ENCODE assay signal across 17 cellular contexts in the genomic region with DNA sequence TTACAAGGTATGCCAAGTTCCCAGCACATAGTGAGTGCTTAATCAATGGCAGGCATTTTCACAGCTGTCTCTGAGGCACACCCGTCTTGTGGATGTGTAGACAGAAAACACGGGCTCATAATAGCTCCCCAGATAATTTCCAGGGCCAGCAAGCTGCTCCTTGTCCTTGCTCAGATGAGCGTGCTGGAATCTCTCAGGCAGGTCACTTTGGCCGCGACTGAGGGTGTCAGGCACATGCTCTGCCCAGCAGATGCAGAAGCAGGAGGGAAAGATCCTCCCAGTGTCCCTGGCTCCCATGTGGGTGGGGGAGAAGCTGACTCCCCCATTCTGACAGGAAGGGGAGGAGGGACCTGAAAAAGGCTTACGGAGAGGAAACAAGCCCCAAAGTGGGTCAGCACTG. TPM values are rescaled to one million over a fixed set of nuclear protein-coding genes. Genes with fewer than 3 reads are reported as not detected.
"Had no signal": no experiment of that assay in that cellular context is flagged by ENCODE, and none has a peak within 500 bp of the region (broad histone marks: within the 10 kb centered on the region; RNA-seq: fewer than 3 reads in every experiment).

No MANE protein-coding gene starts in this region.

- H3K9me3 Mint-ChIP-seq: activated T-helper 2 cell treated with anti-CD3 and anti-CD28 coated beads, Interferon-gamma antibody, Interleukin-2, Interleukin-4, amounts not matched to agents 10 μg/mL and 5 μg/mL and 100 μg/mL, durations not matched to agents 14 hours and 24 hours and 36 hours; naive B cell had no signal

- H3K9me3 ChIP-seq: adrenal gland, esophagus muscularis mucosa, left lung, neutrophil, right lobe of liver had no signal

- H3K4me1 Mint-ChIP-seq: naive B cell, T-helper 17 cell had no signal

- H3K27me3 ChIP-seq: adrenal gland, left lung, right lobe of liver had no signal

- DNase-seq: activated CD4-positive, alpha-beta T cell treated with anti-CD3 and anti-CD28 coated beads, Interleukin-2, amount 50 U/mL, for 1 hour; activated CD4-positive, CD25-positive, alpha-beta regulatory T cell; activated naive CD4-positive, alpha-beta T cell treated with anti-CD3 and anti-CD28 coated beads, Interleukin-2, amount 50 U/mL, for 16 hours; adrenal gland; brain microvascular endothelial cell; foreskin fibroblast; left lung; naive B cell; posterior cingulate gyrus; right lobe of liver; stimulated activated CD4-positive, alpha-beta T cell treated with anti-CD3 and anti-CD28 coated beads, Interleukin-12 subunit alpha, Interleukin-12 subunit beta, amount 100 ng/mL, for 4 hours; stimulated activated naive CD4-positive, alpha-beta T cell treated with Interleukin-2 at 50 U/mL for 16 hours; T-helper 17 cell had no signal

- H3K4me3 Mint-ChIP-seq: naive B cell, T-helper 17 cell had no signal

- ATAC-seq: right lobe of liver, T-helper 17 cell had no signal

- H3K27ac ChIP-seq: adrenal gland, brain microvascular endothelial cell, esophagus muscularis mucosa, left lung, neutrophil, right lobe of liver had no signal

- H3K36me3 Mint-ChIP-seq: naive B cell had no signal

- H3K4me1 ChIP-seq: adrenal gland, right lobe of liver had no signal

- H3K4me3 ChIP-seq: adrenal gland, esophagus muscularis mucosa, left lung, right lobe of liver had no signal

- H3K27ac Mint-ChIP-seq: activated T-helper 2 cell treated with anti-CD3 and anti-CD28 coated beads, Interferon-gamma antibody, Interleukin-2, Interleukin-4, amounts not matched to agents 10 μg/mL and 5 μg/mL and 100 μg/mL, durations not matched to agents 14 hours and 24 hours and 36 hours; T-helper 17 cell had no signal

RNA-seq across cellular contexts. Expression of a gene that starts 35.6 kb away (rescaled TPM):
- total RNA-seq: activated CD8-positive, alpha-beta memory T cell treated with anti-CD3 and anti-CD28 coated beads for 36 hours; activated T-helper 2 cell treated with anti-CD3 and anti-CD28 coated beads, Interferon-gamma antibody, Interleukin-2, Interleukin-4, amounts not matched to agents 10 μg/mL and 5 μg/mL and 100 μg/mL, durations not matched to agents 14 hours and 24 hours and 36 hours; T-helper 17 cell had no signal
